Comparison of ENCODE assay signal across 13 cellular contexts in the genomic region with DNA sequence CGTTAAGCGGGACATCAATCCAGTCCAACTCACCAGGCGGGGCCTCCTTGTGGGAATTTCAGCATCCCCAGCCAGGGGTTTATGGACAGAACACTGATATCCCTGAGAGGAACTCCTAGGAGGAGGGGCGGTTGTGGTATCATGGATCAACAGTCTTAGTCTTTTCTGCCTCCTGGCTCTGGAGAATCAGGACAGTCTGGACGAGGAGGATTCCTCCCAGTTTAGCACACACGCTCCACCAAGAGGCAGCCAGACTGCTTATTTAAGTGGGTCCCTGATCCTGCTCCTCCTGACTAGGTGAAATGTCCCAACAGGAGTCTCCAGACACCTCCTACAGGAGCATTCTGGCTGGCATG. TPM values are rescaled to one million over a fixed set of nuclear protein-coding genes. Genes with fewer than 3 reads are reported as not detected.
DNase-seq lines count a peak whose midpoint lies in the region; ATAC-seq, FAIRE-seq and TF ChIP-seq lines count a peak whose summit lies in the region.
"Had no signal": no experiment of that assay in that cellular context is flagged by ENCODE, and none has a peak within 500 bp of the region (broad histone marks: within the 10 kb centered on the region; RNA-seq: fewer than 3 reads in every experiment).

No MANE protein-coding gene starts in this region.

- H3K4me3 ChIP-seq in IMR-90 (ENCODE audit: insufficient read depth, low read depth, low read length), result no peak overlapping the region; the same call in 1 of the 2 replicates
- H3K4me3 ChIP-seq in smooth muscle cell, result peak overlapping the region; percentile 9
- no peak overlapping the region for H3K4me3 ChIP-seq in A673 (ENCODE audit: low read depth, low read length, poor library complexity, severe bottlenecking)

- H4K5ac ChIP-seq in IMR-90 (ENCODE audit: low read depth, low read length), result peak overlapping the region; percentile 1; the same call in 1 of the 2 replicates

- no peaks in the 10 kb centered on the region for H3K79me2 ChIP-seq in smooth muscle cell (ENCODE audit: low read depth)

- 0 out of 2 replicates have a peak overlapping the region, but pooled peaks have one; percentile 30 for H2AK5ac ChIP-seq in IMR-90 (ENCODE audit: low read depth, low read length)

- H2AFZ ChIP-seq in IMR-90 (replicated peaks; ENCODE audit: low read length, poor library complexity) (peak overlapping the region; percentile 92), smooth muscle cell (ENCODE audit: low read depth) (peak overlapping the region; percentile 49)

- dilution Hi-C loops in IMR-90 (cut with HindIII; ENCODE audit: low sequenced_read_pairs, unreplicated experiment), result no loop called here

- in situ Hi-C loops in IMR-90 (cut with MboI; ENCODE audit: low sequenced_read_pairs), result no loop called here

- H2BK5ac ChIP-seq in IMR-90 (ENCODE audit: low read depth, low read length, poor library complexity, severe bottlenecking), result peak overlapping the region; percentile 1

- H3K9ac ChIP-seq in IMR-90 (ENCODE audit: low read depth, low read length) (peak overlapping the region; percentile 33), smooth muscle cell (ENCODE audit: low read depth) (no peak overlapping the region)

- no peak for FAIRE-seq in HTR-8/SVneo (lab: Jason Lieb, UNC)
- FAIRE-seq: endometrium had no signal

- peaks cover 3% of the 10 kb centered on the region for H3F3A ChIP-seq in smooth muscle cell (ENCODE audit: low read depth)

- TF ChIP-seq RAD21 in IMR-90 (IDR thresholded peaks at IDR 0.05; ENCODE audit: low read length), result no peak

- peak overlapping the region; percentile 34 for H3K4ac ChIP-seq in IMR-90 (ENCODE audit: low read depth, low read length)

- peak overlapping the region; percentile 57 for H3K27ac Mint-ChIP-seq in chondrocyte (ENCODE audit: unreplicated experiment)
- H3K27ac Mint-ChIP-seq in activated CD4-positive, alpha-beta T cell treated with anti-CD3 and anti-CD28 coated beads for 36 hours, result no peak overlapping the region
- H3K27ac Mint-ChIP-seq in activated naive CD8-positive, alpha-beta T cell treated with anti-CD3 and anti-CD28 coated beads, Interleukin-2, amount 50 U/mL, for 24 hours, result no peak overlapping the region
- H3K27ac Mint-ChIP-seq: activated CD4-positive, alpha-beta T cell treated with anti-CD3 and anti-CD28 coated beads, Interleukin-2, amount 10 ng/mL, durations not matched to agents 7 days and 5 days; T-helper 17 cell had no signal

- H3K4me1 Mint-ChIP-seq in chondrocyte (ENCODE audit: low read depth), result peaks cover 14% of the 10 kb centered on the region
- H3K4me1 Mint-ChIP-seq in activated CD4-positive, alpha-beta T cell treated with anti-CD3 and anti-CD28 coated beads for 36 hours, result no peaks in the 10 kb centered on the region
- H3K4me1 Mint-ChIP-seq in activated naive CD8-positive, alpha-beta T cell treated with anti-CD3 and anti-CD28 coated beads, Interleukin-2, amount 50 U/mL, for 24 hours, result no peaks in the 10 kb centered on the region
- H3K4me1 Mint-ChIP-seq: activated CD4-positive, alpha-beta T cell treated with anti-CD3 and anti-CD28 coated beads, Interleukin-2, amount 10 ng/mL, durations not matched to agents 7 days and 5 days; T-helper 17 cell had no signal

- BruUV-seq in IMR-90 (replicated peaks; lab: Mats Ljungman, UMichigan) (no TSS peak), A673 (replicated peaks; lab: Mats Ljungman, UMichigan) (no TSS peak)

- H2BK15ac ChIP-seq in IMR-90 (ENCODE audit: low read depth, low read length), result peak overlapping the region; percentile 18; the same call in 1 of the 3 replicates

- peaks cover 10% of the 10 kb centered on the region for H3K9me3 Mint-ChIP-seq in chondrocyte (ENCODE audit: low read depth)
- peaks cover 9% of the 10 kb centered on the region for H3K9me3 Mint-ChIP-seq in activated CD4-positive, alpha-beta T cell treated with anti-CD3 and anti-CD28 coated beads for 36 hours (ENCODE audit: low read depth)
- H3K9me3 Mint-ChIP-seq in activated naive CD8-positive, alpha-beta T cell treated with anti-CD3 and anti-CD28 coated beads, Interleukin-2, amount 50 U/mL, for 24 hours, result peaks cover 6% of the 10 kb centered on the region

- no peaks in the 10 kb centered on the region for H3K79me1 ChIP-seq in IMR-90 (ENCODE audit: low read depth in 1 of 2, low read length in 2 of 2)

- H3K27ac ChIP-seq in IMR-90 (ENCODE audit: insufficient read depth, low read length) (peak overlapping the region; percentile 44), layer of hippocampus (ENCODE audit: low read depth, low read length) (peak overlapping the region; percentile 35), smooth muscle cell (ENCODE audit: low read depth) (peak overlapping the region; percentile 75), A673 (ENCODE audit: low read depth, low read length, poor library complexity, severe bottlenecking) (no peak overlapping the region)
- H3K27ac ChIP-seq: C4-2B had no signal

- POLR2A ChIA-PET in IMR-90 (lab: Charles Lee; ENCODE audit: unreplicated experiment) (no interaction called here), A673 (lab: Charles Lee; ENCODE audit: low non-redundant PET) (no interaction called here)
- POLR2A ChIA-PET in activated CD4-positive, alpha-beta T cell treated with anti-CD3 and anti-CD28 coated beads for 36 hours (lab: Charles Lee), result no interaction called here

- peak overlapping the region; percentile 61 for H3K14ac ChIP-seq in IMR-90 (replicated peaks; ENCODE audit: low read depth, low read length)

- no peak for TF ChIP-seq CTCF in IMR-90 (conservative IDR thresholded peaks at IDR 0.05; ENCODE audit: low read depth, low read length)
- TF ChIP-seq CTCF in chondrocyte (IDR thresholded peaks at IDR 0.05), result no peak
- no peak for TF ChIP-seq CTCF in smooth muscle cell (IDR thresholded peaks at IDR 0.05; ENCODE audit: borderline replicate concordance, insufficient read depth, poor library complexity, severe bottlenecking)
- TF ChIP-seq CTCF in A673 (conservative IDR thresholded peaks at IDR 0.05; ENCODE audit: low read depth, low read length), result no peak

- H2BK120ac ChIP-seq in IMR-90 (ENCODE audit: low read depth, low read length), result peak overlapping the region; percentile 50

- no peak for TF ChIP-seq POLR2A in IMR-90 (IDR thresholded peaks at IDR 0.05; ENCODE audit: low read depth, low read length)

- H3K27me3 ChIP-seq in IMR-90 (ENCODE audit: control insufficient read depth, insufficient read depth, low read length) (no peaks in the 10 kb centered on the region), layer of hippocampus (ENCODE audit: control insufficient read depth, insufficient read depth, low read length) (no peaks in the 10 kb centered on the region), smooth muscle cell (ENCODE audit: low read depth) (no peaks in the 10 kb centered on the region), A673 (replicated peaks; ENCODE audit: insufficient read depth, low read depth, low read length, poor library complexity) (no peaks in the 10 kb centered on the region)

- WGBS in IMR-90 (ENCODE audit: extremely low coverage in 2 of 2, insufficient read length in 1 of 2), 2 experiments, result 0% methylated on average over 2 of the region's 6 CpGs; no CpG with 5 or more reads in 1 of the 2 experiments
- WGBS in smooth muscle cell (ENCODE audit: low lambda C conversion rate), result 28% methylated on average over 6 of the region's 6 CpGs

- peak; percentile 63 for ATAC-seq in IMR-90 (ENCODE audit: low read depth)
- ATAC-seq in activated CD4-positive, alpha-beta T cell treated with anti-CD3 and anti-CD28 coated beads for 36 hours, result no peak
- ATAC-seq in activated naive CD8-positive, alpha-beta T cell treated with anti-CD3 and anti-CD28 coated beads, Interleukin-2, amount 50 U/mL, for 24 hours, result no peak
- ATAC-seq: T-helper 17 cell had no signal

- CTCF ChIA-PET in IMR-90 (lab: Yijun Ruan, JAX) (no interaction called here), A673 (lab: Charles Lee) (no interaction called here)
- CTCF ChIA-PET in activated CD4-positive, alpha-beta T cell treated with anti-CD3 and anti-CD28 coated beads for 36 hours (lab: Charles Lee), result no interaction called here

- 0 out of 2 replicates have a peak, but pooled peaks cover 5% of the 10 kb centered on the region for H3K9me1 ChIP-seq in IMR-90 (ENCODE audit: insufficient read depth, low read length)

- H3K9me3 ChIP-seq in IMR-90 (ENCODE audit: control insufficient read depth, insufficient read depth, low read length) (no peaks in the 10 kb centered on the region), smooth muscle cell (replicated peaks; ENCODE audit: low read depth) (no peaks in the 10 kb centered on the region), A673 (ENCODE audit: low read depth, low read length, poor library complexity, severe bottlenecking) (no peaks in the 10 kb centered on the region)

- H3K4me3 Mint-ChIP-seq in chondrocyte (ENCODE audit: unreplicated experiment), result peak overlapping the region; percentile 36
- no peak overlapping the region for H3K4me3 Mint-ChIP-seq in activated CD4-positive, alpha-beta T cell treated with anti-CD3 and anti-CD28 coated beads for 36 hours
- H3K4me3 Mint-ChIP-seq in activated naive CD8-positive, alpha-beta T cell treated with anti-CD3 and anti-CD28 coated beads, Interleukin-2, amount 50 U/mL, for 24 hours, result no peak overlapping the region
- H3K4me3 Mint-ChIP-seq: activated CD4-positive, alpha-beta T cell treated with anti-CD3 and anti-CD28 coated beads, Interleukin-2, amount 10 ng/mL, durations not matched to agents 7 days and 5 days; T-helper 17 cell had no signal

- DNase-seq in IMR-90 (no peak), chondrocyte (ENCODE audit: low spot score) (no peak), smooth muscle cell (lab: John Stamatoyannopoulos, UW; ENCODE audit: unreplicated experiment) (no peak), HTR-8/SVneo (ENCODE audit: insufficient read length, low spot score) (no peak), A673 (ENCODE audit: low spot score) (no peak)
- DNase-seq in activated CD4-positive, alpha-beta T cell treated with anti-CD3 and anti-CD28 coated beads for 36 hours, result no peak
- no peak for DNase-seq in activated naive CD8-positive, alpha-beta T cell treated with anti-CD3 and anti-CD28 coated beads, Interleukin-2, amount 50 U/mL, for 24 hours
- DNase-seq: activated CD4-positive, alpha-beta T cell treated with anti-CD3 and anti-CD28 coated beads, Interleukin-2, amount 10 ng/mL, durations not matched to agents 7 days and 5 days; DMS79; T-helper 17 cell had no signal

- no peaks in the 10 kb centered on the region for H4K20me1 ChIP-seq in IMR-90 (ENCODE audit: insufficient read depth, low read length)
- H4K20me1 ChIP-seq in smooth muscle cell (ENCODE audit: low read depth), result no peaks in the 10 kb centered on the region

- H3K36me3 ChIP-seq in IMR-90 (ENCODE audit: control insufficient read depth, insufficient read depth, low read length) (no peaks in the 10 kb centered on the region), smooth muscle cell (ENCODE audit: low read depth) (no peaks in the 10 kb centered on the region), A673 (ENCODE audit: insufficient read depth, low read length, poor library complexity, severe bottlenecking) (no peaks in the 10 kb centered on the region)

- no peak overlapping the region for H2AK9ac ChIP-seq in IMR-90 (replicated peaks; ENCODE audit: low read depth, low read length, poor library complexity)

- intact Hi-C loops in IMR-90 (cut with micrococcal nuclease), result no loop called here
- intact Hi-C loops in activated CD4-positive, alpha-beta T cell treated with anti-CD3 and anti-CD28 coated beads for 36 hours (cut with DNase I, micrococcal nuclease), result no loop called here
- intact Hi-C loops in A673 (cut with micrococcal nuclease; ENCODE audit: unreplicated experiment), result no loop called here

- peaks cover 5% of the 10 kb centered on the region for H3K36me3 Mint-ChIP-seq in chondrocyte (ENCODE audit: low read depth)
- H3K36me3 Mint-ChIP-seq in activated CD4-positive, alpha-beta T cell treated with anti-CD3 and anti-CD28 coated beads for 36 hours (ENCODE audit: low read depth), result peaks cover 9% of the 10 kb centered on the region
- H3K36me3 Mint-ChIP-seq in activated naive CD8-positive, alpha-beta T cell treated with anti-CD3 and anti-CD28 coated beads, Interleukin-2, amount 50 U/mL, for 24 hours (ENCODE audit: low read depth), result peaks cover 8% of the 10 kb centered on the region

- peak overlapping the region; percentile 57 for H4K91ac ChIP-seq in IMR-90 (ENCODE audit: insufficient read depth, low read depth, low read length)

- H3K23ac ChIP-seq in IMR-90 (ENCODE audit: low read depth, low read length), result peak overlapping the region; percentile 73; the same call in 1 of the 2 replicates

- peak overlapping the region; percentile 4; the same call in 1 of the 2 replicates for H3K18ac ChIP-seq in IMR-90 (ENCODE audit: low read depth, low read length)

- peak overlapping the region; percentile 30 for H3K4me2 ChIP-seq in IMR-90 (ENCODE audit: low read depth, low read length)
- H3K4me2 ChIP-seq in smooth muscle cell, result peak overlapping the region; percentile 75

- H4K8ac ChIP-seq in IMR-90 (ENCODE audit: low read depth in 2 of 2, low read length in 2 of 2), result peak overlapping the region; percentile 51 to 63; a peak in 3 of 4 replicates

- H3K4me1 ChIP-seq in IMR-90 (ENCODE audit: control insufficient read depth, insufficient read depth, low read length) (peaks cover 3% of the 10 kb centered on the region), smooth muscle cell (ENCODE audit: low read depth) (peaks cover 6% of the 10 kb centered on the region), A673 (ENCODE audit: insufficient read depth, low read length, poor library complexity, severe bottlenecking) (no peaks in the 10 kb centered on the region)

- H3K27me3 Mint-ChIP-seq in chondrocyte (ENCODE audit: low read depth), result no peaks in the 10 kb centered on the region
- H3K27me3 Mint-ChIP-seq in activated CD4-positive, alpha-beta T cell treated with anti-CD3 and anti-CD28 coated beads for 36 hours, result peaks cover 2% of the 10 kb centered on the region
- peaks cover 4% of the 10 kb centered on the region for H3K27me3 Mint-ChIP-seq in activated naive CD8-positive, alpha-beta T cell treated with anti-CD3 and anti-CD28 coated beads, Interleukin-2, amount 50 U/mL, for 24 hours

- H2BK20ac ChIP-seq in IMR-90 (ENCODE audit: low read depth, low read length), result peak overlapping the region; percentile 0

- no peak overlapping the region for H3K56ac ChIP-seq in IMR-90 (ENCODE audit: extremely low read depth, insufficient read depth, low read length)

RNA-seq across cellular contexts. Expression of a gene that starts 10.4 kb away (rescaled TPM):
- not detected in 2 replicates for total RNA-seq in IMR-90 (2012; rRNA removed)
- not detected in 2 replicates for polyA plus RNA-seq in IMR-90 (2012; rRNA removed)
- polyA plus RNA-seq in IMR-90 (2012; cell fraction: cytosol; rRNA removed), result not detected in 2 replicates
- polyA plus RNA-seq in IMR-90 (2012; cell fraction: nucleus; rRNA removed; ENCODE audit: low replicate concordance), result not detected in 2 replicates
- not detected in 3 replicates for total RNA-seq in chondrocyte
- 0.04 TPM in 1 of 2 replicates, not detected in the other for total RNA-seq in smooth muscle cell
- not detected in 2 replicates for polyA plus RNA-seq in smooth muscle cell
- total RNA-seq in activated CD4-positive, alpha-beta T cell treated with anti-CD3 and anti-CD28 coated beads for 36 hours, result not detected
- total RNA-seq in A673 (2021), result not detected in 2 replicates
- total RNA-seq: activated CD4-positive, alpha-beta T cell treated with anti-CD3 and anti-CD28 coated beads, Interleukin-2, amount 10 ng/mL, durations not matched to agents 7 days and 5 days; T-helper 17 cell had no signal

RNA-seq across cellular contexts. Expression of a gene that starts 23.0 kb away (rescaled TPM):
- 0.28 TPM in 1 of 2 replicates, not detected in the other for total RNA-seq in IMR-90 (2012; rRNA removed)
- polyA plus RNA-seq in IMR-90 (2012; rRNA removed), result 0.29 and 0.44 TPM in 2 replicates
- not detected in 2 replicates for polyA plus RNA-seq in IMR-90 (2012; cell fraction: cytosol; rRNA removed)
- polyA plus RNA-seq in IMR-90 (2012; cell fraction: nucleus; rRNA removed; ENCODE audit: low replicate concordance), result 0.67 and 3.9 TPM in 2 replicates
- total RNA-seq in chondrocyte, result 0.65 to 1.1 TPM (median 0.99 TPM) in 3 replicates
- total RNA-seq in smooth muscle cell, result 0.27 and 0.40 TPM in 2 replicates
- polyA plus RNA-seq in smooth muscle cell, result 1.2 and 4.5 TPM in 2 replicates
- not detected for total RNA-seq in activated CD4-positive, alpha-beta T cell treated with anti-CD3 and anti-CD28 coated beads for 36 hours
- 0.33 and 0.84 TPM in 2 replicates for total RNA-seq in A673 (2021)
